ENCODE assay signal across 7 cellular contexts in genomic region chr19:5880604-5881078, GRCh38. TPM values are rescaled to one million over a fixed set of nuclear protein-coding genes. Genes with fewer than 3 reads are reported as not detected.
DNase-seq lines count a peak whose midpoint lies in the region; ATAC-seq and TF ChIP-seq lines count a peak whose summit lies in the region.
"Had no signal": no experiment of that assay in that cellular context is flagged by ENCODE, and none has a peak within 500 bp of the region (broad histone marks: within the 10 kb centered on the region; RNA-seq: fewer than 3 reads in every experiment).

No MANE protein-coding gene starts in this region.

- no peaks in the 10 kb centered on the region for H3K9me3 ChIP-seq in gastrocnemius medialis

- H3K36me3 ChIP-seq in gastrocnemius medialis = no peaks in the 10 kb centered on the region

- peak; percentile 74 for DNase-seq in NCI-H2029 (lab: John Stamatoyannopoulos, UW)
- peak; percentile 80 for DNase-seq in fibroblast of villous mesenchyme (ENCODE audit: low read depth)
- DNase-seq in gastrocnemius medialis = peak in 1 of 2 donors; percentile 12
- no peak for DNase-seq in stimulated activated CD4-positive, alpha-beta T cell treated with anti-CD3 and anti-CD28 coated beads, Interleukin-1b, Interleukin-23, amount 100 ng/mL, for 48 hours
- no peak for DNase-seq in activated CD4-positive, CD25-positive, alpha-beta regulatory T cell treated with anti-CD3 and anti-CD28 coated beads, Interleukin-2, amount 50 U/mL, for 72 hours

- no peak for TF ChIP-seq CTCF in fibroblast of villous mesenchyme (IDR thresholded peaks at IDR 0.05; ENCODE audit: insufficient read depth, low read depth, low read length)
- TF ChIP-seq CTCF in gastrocnemius medialis (IDR thresholded peaks at IDR 0.05 in 4 of 5, conservative IDR thresholded peaks at IDR 0.05 in 1 of 5) = no peak

- in situ Hi-C loops in gastrocnemius medialis (cut with MboI; ENCODE audit: low sequenced_read_pairs in 4 of 4) = no loop called here

- no peak for TF ChIP-seq POLR2A in gastrocnemius medialis (IDR thresholded peaks at IDR 0.05)

- H3K4me3 ChIP-seq in fibroblast of villous mesenchyme (ENCODE audit: low read depth, low read length) (no peak overlapping the region), gastrocnemius medialis (no peak overlapping the region)

- H3K4me1 ChIP-seq in gastrocnemius medialis = peaks cover 8 to 9% of the 10 kb centered on the region in 2 donors

- intact Hi-C loops in gastrocnemius medialis (cut with DNase I; ENCODE audit: low total_unique reads) = no loop called here

- peaks cover 0 to 20% (median 5%) of the 10 kb centered on the region in 3 donors for H3K27me3 ChIP-seq in gastrocnemius medialis

- no peak overlapping the region for H3K27ac ChIP-seq in gastrocnemius medialis

- ATAC-seq in gastrocnemius medialis (peak; percentile 44 to 52), GM21515 (IDR thresholded peaks at IDR 0.05; ENCODE audit: unreplicated experiment) (no peak)

RNA-seq across cellular contexts. Expression of gene FUT5, which starts 10.3 kb away (rescaled TPM):
- not detected in 2 replicates for total RNA-seq in fibroblast of villous mesenchyme
- total RNA-seq in gastrocnemius medialis = not detected
- total RNA-seq: activated T-helper 1 cell treated with anti-CD3 and anti-CD28 coated beads, Interleukin-12 subunit alpha, Interleukin-12 subunit beta, Interleukin-2, Interleukin-4 antibody, amounts not matched to agents 30 ng/mL and 10 ng/mL and 1 ng/mL, durations not matched to agents 14 hours and 24 hours and 36 hours had no signal

RNA-seq across cellular contexts. Expression of gene NDUFA11, which starts 22.9 kb away (rescaled TPM):
- 257 and 321 TPM in 2 replicates for total RNA-seq in fibroblast of villous mesenchyme
- 100 to 1,000 TPM; 190 to 349 (median 221) TPM for total RNA-seq in gastrocnemius medialis

RNA-seq across cellular contexts. Expression of gene VMAC, which starts 24.0 kb away (rescaled TPM):
- total RNA-seq in fibroblast of villous mesenchyme = 5.2 and 6.8 TPM in 2 replicates
- total RNA-seq in gastrocnemius medialis = 1 to 10 TPM in 3 of 4 donors, under 1 TPM in 1; 0.46 to 3.0 (median 2.1) TPM

RNA-seq across cellular contexts. Expression of gene FUT3, which starts 29.4 kb away (rescaled TPM):
- total RNA-seq in fibroblast of villous mesenchyme (under 0.01 TPM in 1 of 2 replicates, not detected in the other), gastrocnemius medialis (under 1 TPM in 1 of 4 donors, not detected in 3; 0.32 TPM)
- total RNA-seq: activated T-helper 1 cell treated with anti-CD3 and anti-CD28 coated beads, Interleukin-12 subunit alpha, Interleukin-12 subunit beta, Interleukin-2, Interleukin-4 antibody, amounts not matched to agents 30 ng/mL and 10 ng/mL and 1 ng/mL, durations not matched to agents 14 hours and 24 hours and 36 hours had no signal

RNA-seq across cellular contexts. Expression of gene CAPS, which starts 33.4 kb away (rescaled TPM):
- total RNA-seq in fibroblast of villous mesenchyme (1.7 and 3.9 TPM in 2 replicates), gastrocnemius medialis (1 to 10 TPM; 1.2 to 2.4 (median 2.0) TPM)

Comparison
In these comparisons a context has a peak if more than half of its experiments do, and no peak if none do; other contexts are left out.
1. DNase-seq: peak in NCI-H2029 (single experiment) and fibroblast of villous mesenchyme (single experiment); none in stimulated activated CD4-positive, alpha-beta T cell treated with anti-CD3 and anti-CD28 coated beads, Interleukin-1b, Interleukin-23, amount 100 ng/mL, for 48 hours (single experiment) and activated CD4-positive, CD25-positive, alpha-beta regulatory T cell treated with anti-CD3 and anti-CD28 coated beads, Interleukin-2, amount 50 U/mL, for 72 hours (single experiment).